9 cellular contexts compared by ENCODE assay signal in the genomic region with DNA sequence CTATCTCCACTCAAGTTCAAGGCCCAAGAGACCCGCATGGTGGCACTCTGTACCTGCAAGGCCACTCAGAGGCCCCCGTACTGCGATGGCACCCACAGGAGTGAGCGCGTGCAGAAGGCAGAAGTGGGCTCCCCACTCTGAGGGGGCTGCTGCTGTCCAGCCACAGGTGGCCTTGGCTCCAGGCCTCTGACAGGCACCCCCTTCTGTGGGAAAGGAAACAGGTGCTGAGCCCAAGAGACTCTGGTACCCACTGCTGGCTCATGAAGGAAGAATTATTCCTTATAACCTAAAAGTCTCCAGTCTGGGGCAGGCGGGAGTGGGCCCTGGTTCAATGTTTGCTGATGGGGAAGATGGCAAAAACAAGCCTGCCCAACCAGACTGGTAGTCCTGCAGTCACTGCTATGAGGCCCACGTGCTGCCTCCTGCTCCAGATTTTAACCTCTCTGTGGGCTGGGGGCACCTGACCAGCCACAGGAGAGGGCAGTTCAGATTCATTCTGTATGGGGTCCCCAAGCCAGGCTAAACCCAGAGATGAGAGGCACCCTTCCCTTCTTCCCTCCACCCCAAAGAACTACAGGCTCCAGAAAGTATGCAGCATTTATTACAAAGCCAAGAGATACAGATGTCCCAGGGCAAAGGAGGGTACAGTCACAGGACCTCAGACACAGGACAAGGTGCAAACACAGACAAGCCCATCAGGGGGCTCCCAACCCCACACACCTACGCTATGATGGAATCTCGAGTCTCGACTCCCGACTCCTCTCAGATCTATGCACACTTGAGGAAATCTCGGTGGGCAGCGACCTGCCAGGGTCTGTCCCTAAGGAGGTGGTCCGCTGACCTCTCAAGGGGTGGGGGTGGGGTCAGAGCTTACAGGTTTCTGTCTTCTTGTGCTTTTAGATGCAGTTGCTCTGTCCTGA. TPM values are rescaled to one million over a fixed set of nuclear protein-coding genes. Genes with fewer than 3 reads are reported as not detected.
DNase-seq lines count a peak whose midpoint lies in the region; ATAC-seq and TF ChIP-seq lines count a peak whose summit lies in the region.
"Had no signal": no experiment of that assay in that cellular context is flagged by ENCODE, and none has a peak within 500 bp of the region (broad histone marks: within the 10 kb centered on the region; RNA-seq: fewer than 3 reads in every experiment).

No MANE protein-coding gene starts in this region.

- peaks cover 22% of the 10 kb centered on the region for H3K4me1 ChIP-seq in SJCRH30

- peak in 2 of 3 experiments; percentile 14 to 23 for TF ChIP-seq CTCF in nephron (IDR thresholded peaks at IDR 0.05; ENCODE audit: unreplicated experiment in 3 of 3)

- H3K27ac ChIP-seq in SJCRH30 = no peak overlapping the region
- H3K27ac ChIP-seq: vagina had no signal

- H3K27me3 Mint-ChIP-seq in activated naive CD8-positive, alpha-beta T cell treated with anti-CD3 and anti-CD28 coated beads for 36 hours = peaks cover 4% of the 10 kb centered on the region
- no peaks in the 10 kb centered on the region for H3K27me3 Mint-ChIP-seq in nephron (ENCODE audit: low read depth)

- H3K36me3 Mint-ChIP-seq in activated naive CD8-positive, alpha-beta T cell treated with anti-CD3 and anti-CD28 coated beads for 36 hours = peaks cover 17% of the 10 kb centered on the region
- peaks cover 35% of the 10 kb centered on the region for H3K36me3 Mint-ChIP-seq in nephron (ENCODE audit: low read depth)

- no peak for ATAC-seq in GM18498 (IDR thresholded peaks at IDR 0.05; ENCODE audit: unreplicated experiment)
- ATAC-seq in HG03139 (IDR thresholded peaks at IDR 0.05; ENCODE audit: unreplicated experiment) = no peak

- peaks cover 2% of the 10 kb centered on the region for H3K9me3 Mint-ChIP-seq in activated naive CD8-positive, alpha-beta T cell treated with anti-CD3 and anti-CD28 coated beads for 36 hours
- no peaks in the 10 kb centered on the region for H3K9me3 Mint-ChIP-seq in nephron

- H3K4me3 Mint-ChIP-seq in activated naive CD8-positive, alpha-beta T cell treated with anti-CD3 and anti-CD28 coated beads for 36 hours = peak overlapping the region; percentile 50
- H3K4me3 Mint-ChIP-seq in nephron = no peak overlapping the region

- peaks cover 53% of the 10 kb centered on the region for H3K4me1 Mint-ChIP-seq in activated naive CD8-positive, alpha-beta T cell treated with anti-CD3 and anti-CD28 coated beads for 36 hours
- peaks cover 57% of the 10 kb centered on the region for H3K4me1 Mint-ChIP-seq in nephron

- no peaks in the 10 kb centered on the region for H3K27me3 ChIP-seq in SJCRH30
- H3K27me3 ChIP-seq: vagina had no signal

- H3K9me3 ChIP-seq in SJCRH30 (replicated peaks) = no peaks in the 10 kb centered on the region
- H3K9me3 ChIP-seq: vagina had no signal

- no peak overlapping the region for H3K4me3 ChIP-seq in SJCRH30
- H3K4me3 ChIP-seq: vagina had no signal

- peak overlapping the region; percentile 80 for H3K27ac Mint-ChIP-seq in activated naive CD8-positive, alpha-beta T cell treated with anti-CD3 and anti-CD28 coated beads for 36 hours
- peak overlapping the region in 2 of 3 experiments; percentile 50 to 73 for H3K27ac Mint-ChIP-seq in nephron

- DNase-seq in D341Med (ENCODE audit: low spot score) (peak; percentile 67), HT-29 (ENCODE audit: low spot score) (peak; percentile 72), AML-193 (lab: John Stamatoyannopoulos, UW) (no peak), SJCRH30 (no peak)
- DNase-seq in activated naive CD8-positive, alpha-beta T cell treated with anti-CD3 and anti-CD28 coated beads for 36 hours = no peak

- peaks cover 38% of the 10 kb centered on the region for H3K36me3 ChIP-seq in SJCRH30

RNA-seq across cellular contexts. Expression of a gene that starts 3.4 kb away (rescaled TPM):
- total RNA-seq in HT-29 (2014; rRNA removed; shearing (Covaris generic)) = 54.0 and 100 TPM in 2 replicates
- total RNA-seq in activated naive CD8-positive, alpha-beta T cell treated with anti-CD3 and anti-CD28 coated beads for 36 hours = 10 to 100 TPM; 54.3 to 57.4 TPM
- total RNA-seq in SJCRH30 (2014; rRNA removed; shearing (Covaris generic)) = 11.6 and 14.5 TPM in 2 replicates

RNA-seq across cellular contexts. Expression of a gene that starts 14.6 kb away (rescaled TPM):
- 8.7 and 18.9 TPM in 2 replicates for total RNA-seq in HT-29 (2014; rRNA removed; shearing (Covaris generic))
- under 1 TPM; 0.40 to 0.74 TPM for total RNA-seq in activated naive CD8-positive, alpha-beta T cell treated with anti-CD3 and anti-CD28 coated beads for 36 hours
- total RNA-seq in SJCRH30 (2014; rRNA removed; shearing (Covaris generic)) = 10.7 and 13.8 TPM in 2 replicates

RNA-seq across cellular contexts. Expression of a gene that starts 19.0 kb away (rescaled TPM):
- total RNA-seq in HT-29 (2014; rRNA removed; shearing (Covaris generic)) = 828 and 837 TPM in 2 replicates
- 100 to 1,000 TPM; 284 to 288 TPM for total RNA-seq in activated naive CD8-positive, alpha-beta T cell treated with anti-CD3 and anti-CD28 coated beads for 36 hours
- total RNA-seq in SJCRH30 (2014; rRNA removed; shearing (Covaris generic)) = 239 and 280 TPM in 2 replicates

RNA-seq across cellular contexts. Expression of a gene that starts 28.5 kb away (rescaled TPM):
- 219 and 252 TPM in 2 replicates for total RNA-seq in HT-29 (2014; rRNA removed; shearing (Covaris generic))
- total RNA-seq in activated naive CD8-positive, alpha-beta T cell treated with anti-CD3 and anti-CD28 coated beads for 36 hours = 100 to 1,000 TPM; 125 to 130 TPM
- total RNA-seq in SJCRH30 (2014; rRNA removed; shearing (Covaris generic)) = 24.2 and 35.5 TPM in 2 replicates

RNA-seq across cellular contexts. Expression of a gene that starts 58.8 kb away (rescaled TPM):
- total RNA-seq in HT-29 (2014; rRNA removed; shearing (Covaris generic)) = 11.1 and 13.9 TPM in 2 replicates
- 10 to 100 TPM; 33.6 to 33.7 TPM for total RNA-seq in activated naive CD8-positive, alpha-beta T cell treated with anti-CD3 and anti-CD28 coated beads for 36 hours
- total RNA-seq in SJCRH30 (2014; rRNA removed; shearing (Covaris generic)) = 6.1 and 6.6 TPM in 2 replicates

Comparison
In these comparisons a context has a peak if more than half of its experiments do, and no peak if none do; other contexts are left out.
1. DNase-seq: peak in D341Med (single experiment) and HT-29 (single experiment); none in activated naive CD8-positive, alpha-beta T cell treated with anti-CD3 and anti-CD28 coated beads for 36 hours (single experiment), AML-193 (0 of 2) and SJCRH30 (0 of 2).